15 cellular contexts compared by ENCODE assay signal in the genomic region with DNA sequence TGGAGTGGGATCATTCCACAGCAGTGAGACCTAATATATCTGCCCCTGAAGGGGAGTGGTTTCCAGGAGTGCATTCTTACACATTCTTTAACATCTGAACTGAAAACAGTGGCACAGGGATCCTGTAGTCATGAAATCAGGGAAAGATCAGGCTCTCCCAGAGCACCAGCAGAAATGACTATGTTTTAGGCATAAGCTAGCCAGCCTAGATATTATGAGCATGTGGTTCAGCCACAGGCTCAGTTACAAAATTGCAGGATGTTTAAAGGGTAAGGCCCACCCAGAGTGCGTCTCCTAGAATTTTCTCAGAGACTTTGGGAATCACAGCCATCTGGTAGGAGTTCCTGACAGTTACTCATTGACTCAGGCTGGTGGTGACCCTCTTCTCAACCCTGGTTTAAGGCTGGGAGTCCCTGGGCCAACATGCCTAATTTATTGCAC. TPM values are rescaled to one million over a fixed set of nuclear protein-coding genes. Genes with fewer than 3 reads are reported as not detected.
DNase-seq lines count a peak whose midpoint lies in the region; ATAC-seq and TF ChIP-seq lines count a peak whose summit lies in the region.
"Had no signal": no experiment of that assay in that cellular context is flagged by ENCODE, and none has a peak within 500 bp of the region (broad histone marks: within the 10 kb centered on the region; RNA-seq: fewer than 3 reads in every experiment).

No MANE protein-coding gene starts in this region.

- no peaks in the 10 kb centered on the region for H3K9me3 ChIP-seq in SJSA1 (replicated peaks)
- H3K9me3 ChIP-seq in prostate gland = no peaks in the 10 kb centered on the region
- H3K9me3 ChIP-seq: BLaER1, uterus had no signal

- ATAC-seq in GM19397 (IDR thresholded peaks at IDR 0.05; ENCODE audit: unreplicated experiment) (no peak), GM18511 (IDR thresholded peaks at IDR 0.05; ENCODE audit: unreplicated experiment) (no peak)

- no peaks in the 10 kb centered on the region for H3K9me3 Mint-ChIP-seq in immature natural killer cell
- H3K9me3 Mint-ChIP-seq: activated B cell treated with CpG ODN at 0.5 μM for 24 hours had no signal

- no peak overlapping the region for H3K27ac Mint-ChIP-seq in immature natural killer cell
- H3K27ac Mint-ChIP-seq: activated B cell treated with CpG ODN at 0.5 μM for 24 hours had no signal

- TF ChIP-seq CTCF in fibroblast of the aortic adventitia (IDR thresholded peaks at IDR 0.05; ENCODE audit: insufficient read depth, low read length) (no peak), prostate gland (IDR thresholded peaks at IDR 0.05) (no peak)

- no peaks in the 10 kb centered on the region for H3K36me3 Mint-ChIP-seq in immature natural killer cell

- no peak for TF ChIP-seq POLR2A in prostate gland (IDR thresholded peaks at IDR 0.05)

- H3K4me1 Mint-ChIP-seq in immature natural killer cell = no peaks in the 10 kb centered on the region
- H3K4me1 Mint-ChIP-seq: activated B cell treated with CpG ODN at 0.5 μM for 24 hours had no signal

- H3K4me1 ChIP-seq in SJSA1 (replicated peaks) = peaks cover 90% of the 10 kb centered on the region
- H3K4me1 ChIP-seq in prostate gland (replicated peaks) = peaks cover 14% of the 10 kb centered on the region
- H3K4me1 ChIP-seq: BLaER1 had no signal

- peaks cover 90% of the 10 kb centered on the region for H3K36me3 ChIP-seq in SJSA1
- no peaks in the 10 kb centered on the region for H3K36me3 ChIP-seq in prostate gland
- H3K36me3 ChIP-seq: uterus had no signal

- no peak overlapping the region for H3K4me3 ChIP-seq in SJSA1
- H3K4me3 ChIP-seq in fibroblast of the aortic adventitia (ENCODE audit: low read depth, low read length) = no peak overlapping the region
- H3K4me3 ChIP-seq in prostate gland = no peak overlapping the region
- H3K4me3 ChIP-seq: BLaER1, lung, uterus had no signal

- peak overlapping the region; percentile 99 for H3K27ac ChIP-seq in SJSA1
- peak overlapping the region; percentile 6 to 18 for H3K27ac ChIP-seq in prostate gland
- H3K27ac ChIP-seq: BLaER1, uterus had no signal

- intact Hi-C loops in prostate gland (cut with DNase I) = no loop called here

- 67% methylated on average over 1 of the region's 1 CpG for WGBS in prostate gland

- H3K4me3 Mint-ChIP-seq in immature natural killer cell = no peak overlapping the region
- H3K4me3 Mint-ChIP-seq: activated B cell treated with CpG ODN at 0.5 μM for 24 hours had no signal

- H3K27me3 Mint-ChIP-seq in immature natural killer cell (ENCODE audit: low read depth in 3 of 3) = peaks cover 2 to 7% (median 5%) of the 10 kb centered on the region in 3 donors

- H3K27me3 ChIP-seq in SJSA1 (replicated peaks) = no peaks in the 10 kb centered on the region
- H3K27me3 ChIP-seq in prostate gland (replicated peaks; ENCODE audit: insufficient read depth) = no peaks in the 10 kb centered on the region
- H3K27me3 ChIP-seq: BLaER1, uterus had no signal

- DNase-seq in EH (ENCODE audit: low read depth) = peak; percentile 95
- DNase-seq in SJSA1 (ENCODE audit: low read depth in 1 of 2, low spot score in 2 of 2) = peak; percentile 80 to 90
- peak; percentile 77 for DNase-seq in fibroblast of the aortic adventitia (ENCODE audit: low read depth)
- no peak for DNase-seq in prostate gland (ENCODE audit: low spot score)
- no peak for DNase-seq in immature natural killer cell
- DNase-seq in COLO829 (ENCODE audit: low spot score) = no peak
- DNase-seq: activated B cell treated with CpG ODN at 0.5 μM for 24 hours; activated CD8-positive, alpha-beta memory T cell treated with anti-CD3 and anti-CD28 coated beads, Interleukin-2, amount 50 U/mL, for 4 hours; occipital lobe; uterus had no signal

RNA-seq across cellular contexts. Expression of gene FSTL1, which starts 20.9 kb away (rescaled TPM):
- 1,346 and 1,532 TPM in 2 replicates for total RNA-seq in SJSA1 (2014; rRNA removed; shearing (Covaris generic))
- total RNA-seq in fibroblast of the aortic adventitia (ENCODE audit: low replicate concordance) (765 and 870 TPM in 2 replicates), prostate gland (100 to 1,000 TPM; 212 to 265 TPM)
- polyA plus RNA-seq in immature natural killer cell = 1 to 10 TPM in 1 of 3 donors, not detected in 2; 1.7 TPM
- total RNA-seq: activated B cell treated with CpG ODN at 0.5 μM for 24 hours, HT-29 had no signal

Comparison
In these comparisons a context has a peak if more than half of its experiments do, and no peak if none do; other contexts are left out.
1. DNase-seq: peak in EH (single experiment), SJSA1 (2 of 2) and fibroblast of the aortic adventitia (single experiment); none in prostate gland (single experiment), immature natural killer cell (0 of 3) and COLO829 (single experiment).